In the genomic region with DNA sequence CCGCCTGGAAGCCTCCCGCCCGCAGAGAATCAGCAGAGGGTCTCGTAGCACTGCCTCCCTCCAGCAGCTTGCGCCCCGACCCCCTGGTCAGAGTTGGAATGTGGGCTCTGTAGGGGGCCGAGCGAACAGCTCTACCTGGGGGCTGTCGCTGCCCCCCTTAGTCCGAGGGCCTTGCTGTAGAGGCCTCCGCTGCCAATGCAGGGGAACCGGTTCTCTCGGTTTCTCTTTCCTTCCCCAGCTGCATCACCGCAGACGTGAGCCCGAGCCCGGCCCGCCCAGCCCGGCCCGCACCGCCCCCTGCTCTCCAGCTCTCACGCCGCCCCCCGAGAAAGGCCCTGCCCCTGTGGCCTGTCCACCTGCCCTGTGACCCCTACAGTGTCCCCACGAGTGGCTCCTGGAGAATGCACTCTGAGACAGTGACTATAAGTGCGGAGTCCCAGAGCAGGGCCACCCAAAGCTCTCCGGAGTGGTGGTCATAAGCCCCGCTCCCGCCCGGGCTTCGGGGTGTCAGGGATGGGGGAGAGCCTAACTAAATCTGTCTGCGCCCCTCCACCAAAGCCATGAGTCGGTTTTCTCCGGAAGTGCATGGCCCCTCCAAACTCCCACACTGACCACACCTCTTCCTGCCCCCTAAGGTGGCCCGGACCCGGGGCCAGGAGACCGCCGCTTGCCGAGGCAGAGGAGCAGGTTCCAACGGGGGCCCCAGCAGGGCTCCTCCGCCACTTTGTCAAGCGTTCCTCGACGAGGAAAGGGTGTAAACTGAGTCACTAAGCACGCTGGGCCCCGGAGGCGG, we compare ENCODE assay signal across 8 cellular contexts.
DNase-seq lines count a peak whose midpoint lies in the region; ATAC-seq lines count a peak whose summit lies in the region.

No MANE protein-coding gene starts in this region.

- H3K9me3 Mint-ChIP-seq in activated naive CD4-positive, alpha-beta T cell treated with anti-CD3 and anti-CD28 coated beads, Interleukin-2, amount 10 ng/mL, durations not matched to agents 7 days and 5 days, result no peaks in the 10 kb centered on the region

- H3K27ac Mint-ChIP-seq in activated naive CD4-positive, alpha-beta T cell treated with anti-CD3 and anti-CD28 coated beads, Interleukin-2, amount 10 ng/mL, durations not matched to agents 7 days and 5 days, result peak overlapping the region; percentile 45

- no peak for DNase-seq in activated CD4-positive, CD25-positive, alpha-beta regulatory T cell (lab: John Stamatoyannopoulos, UW)
- peak; percentile 69 for DNase-seq in activated naive CD4-positive, alpha-beta T cell treated with anti-CD3 and anti-CD28 coated beads, Interleukin-2, amount 10 ng/mL, durations not matched to agents 7 days and 5 days
- DNase-seq in stimulated activated CD4-positive, alpha-beta T cell treated with anti-CD3 and anti-CD28 coated beads, Interleukin-4, amount 100 ng/mL, for 24 hours, result peak; percentile 36
- no peak for DNase-seq in NCI-H1930 (lab: John Stamatoyannopoulos, UW)

- no peak overlapping the region for H3K27ac ChIP-seq in iPS-18a (ENCODE audit: low read length)

- H3K9ac ChIP-seq in iPS-18a (ENCODE audit: low read length), result no peak overlapping the region

- peaks cover 75% of the 10 kb centered on the region for H3K27me3 ChIP-seq in iPS-18a (ENCODE audit: control insufficient read depth, insufficient read depth, low read length)

- peaks cover 32% of the 10 kb centered on the region for H3K4me1 Mint-ChIP-seq in activated naive CD4-positive, alpha-beta T cell treated with anti-CD3 and anti-CD28 coated beads, Interleukin-2, amount 10 ng/mL, durations not matched to agents 7 days and 5 days

- peaks cover 10% of the 10 kb centered on the region for H3K4me1 ChIP-seq in iPS-18a (ENCODE audit: control insufficient read depth, low read depth, low read length)

- peak overlapping the region; percentile 79 for H3K4me3 Mint-ChIP-seq in activated naive CD4-positive, alpha-beta T cell treated with anti-CD3 and anti-CD28 coated beads, Interleukin-2, amount 10 ng/mL, durations not matched to agents 7 days and 5 days

- no peaks in the 10 kb centered on the region for H3K9me3 ChIP-seq in iPS-18a (ENCODE audit: control insufficient read depth, low read depth, low read length)

- H3K36me3 Mint-ChIP-seq in activated naive CD4-positive, alpha-beta T cell treated with anti-CD3 and anti-CD28 coated beads, Interleukin-2, amount 10 ng/mL, durations not matched to agents 7 days and 5 days, result peaks cover 4% of the 10 kb centered on the region

- peak; percentile 48 to 57 for ATAC-seq in activated CD4-positive, CD25-positive, alpha-beta regulatory T cell treated with anti-CD3 and anti-CD28 coated beads, Interleukin-2, amount 50 U/mL, for 24 hours
- ATAC-seq in HG03159 (IDR thresholded peaks at IDR 0.05; ENCODE audit: unreplicated experiment) (peak; percentile 24), HG02884 (IDR thresholded peaks at IDR 0.05; ENCODE audit: unreplicated experiment) (no peak)

- peaks cover 37% of the 10 kb centered on the region for H3K27me3 Mint-ChIP-seq in activated naive CD4-positive, alpha-beta T cell treated with anti-CD3 and anti-CD28 coated beads, Interleukin-2, amount 10 ng/mL, durations not matched to agents 7 days and 5 days

- no peaks in the 10 kb centered on the region for H3K36me3 ChIP-seq in iPS-18a (ENCODE audit: control insufficient read depth, low read depth, low read length)

- peak overlapping the region; percentile 61 for H3K4me3 ChIP-seq in iPS-18a (ENCODE audit: low read length)

- CTCF ChIA-PET in activated naive CD4-positive, alpha-beta T cell treated with anti-CD3 and anti-CD28 coated beads, Interleukin-2, amount 10 ng/mL, durations not matched to agents 7 days and 5 days (lab: Charles Lee), result interaction anchor here (1.5 kb wide), 1 partner anchor 10 kb away, joined by 4 read pairs; no protein-coding TSS in a partner anchor

Comparison
In these comparisons a context has a peak if more than half of its experiments do, and no peak if none do; other contexts are left out.
1. DNase-seq: peak in activated naive CD4-positive, alpha-beta T cell treated with anti-CD3 and anti-CD28 coated beads, Interleukin-2, amount 10 ng/mL, durations not matched to agents 7 days and 5 days (single experiment) and stimulated activated CD4-positive, alpha-beta T cell treated with anti-CD3 and anti-CD28 coated beads, Interleukin-4, amount 100 ng/mL, for 24 hours (single experiment); none in activated CD4-positive, CD25-positive, alpha-beta regulatory T cell (0 of 4) and NCI-H1930 (0 of 2).